32 cellular contexts compared by ENCODE assay signal in the genomic region with DNA sequence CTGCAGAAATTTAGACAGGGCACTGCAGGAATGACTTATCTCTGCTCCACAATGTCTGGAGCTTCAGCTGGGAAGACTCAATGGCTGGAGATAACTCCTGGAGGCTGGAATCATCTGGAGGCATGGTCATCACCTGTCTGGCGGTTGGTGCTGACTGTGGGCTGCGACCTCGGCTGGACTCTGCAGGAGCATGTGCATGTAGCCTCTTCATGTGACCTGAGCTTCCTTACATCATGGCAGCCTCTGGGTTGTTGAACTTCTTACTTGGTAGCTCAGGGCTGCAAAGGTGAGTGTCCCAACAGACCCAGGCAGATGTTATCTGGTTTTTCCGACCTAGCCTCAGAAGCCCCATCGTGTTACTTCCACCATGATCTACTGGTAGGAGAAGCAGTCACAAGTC.
"Had no signal": no experiment of that assay in that cellular context is flagged by ENCODE, and none has a peak within 500 bp of the region (broad histone marks: within the 10 kb centered on the region; RNA-seq: fewer than 3 reads in every experiment).

No MANE protein-coding gene starts in this region.

- H3K36me3 Mint-ChIP-seq: activated naive CD8-positive, alpha-beta T cell treated with anti-CD3 and anti-CD28 coated beads for 36 hours; WTC11 had no signal

- ATAC-seq: activated naive CD8-positive, alpha-beta T cell treated with anti-CD3 and anti-CD28 coated beads, Interleukin-2, amount 50 U/mL, for 24 hours; activated T-cell treated with anti-CD3 and anti-CD28 coated beads, Interleukin-2, amount 50 U/mL, for 72 hours; activated T-helper 17 cell treated with anti-CD3 and anti-CD28 coated beads, Interleukin-2, amount 50 U/mL, for 72 hours; body of pancreas; esophagus mucosa; heart left ventricle; WTC11 had no signal

- H3K36me3 ChIP-seq: adrenal gland, heart left ventricle had no signal

- H3K4me1 ChIP-seq: adrenal gland, body of pancreas, heart left ventricle had no signal

- H3K27me3 Mint-ChIP-seq: activated CD4-positive, alpha-beta T cell treated with anti-CD3 and anti-CD28 coated beads, Interleukin-2, amount 10 ng/mL, durations not matched to agents 7 days and 5 days had no signal

- H3K4me1 Mint-ChIP-seq: WTC11 had no signal

- H3K9me3 Mint-ChIP-seq: activated CD4-positive, alpha-beta memory T cell treated with anti-CD3 and anti-CD28 coated beads, Interleukin-2, amount 10 ng/mL, durations not matched to agents 7 days and 5 days; activated CD4-positive, alpha-beta T cell treated with anti-CD3 and anti-CD28 coated beads, Interleukin-2, amount 10 ng/mL, durations not matched to agents 7 days and 5 days; activated naive CD8-positive, alpha-beta T cell treated with anti-CD3 and anti-CD28 coated beads for 36 hours; activated naive CD8-positive, alpha-beta T cell treated with anti-CD3 and anti-CD28 coated beads, Interleukin-2, amount 50 U/mL, for 24 hours; activated T-cell treated with anti-CD3 and anti-CD28 coated beads, Interleukin-2, amount 50 U/mL, for 72 hours; activated T-helper 17 cell treated with anti-CD3 and anti-CD28 coated beads, Interleukin-2, amount 50 U/mL, for 72 hours; central memory CD8-positive, alpha-beta T cell; dendritic cell treated with granulocyte-macrophage colony-stimulating factor and Interleukin-4, amounts not matched to agents 40 ng/mL and 50 ng/mL, for 4 days; endodermal cell; WTC11 had no signal

- H3K27ac Mint-ChIP-seq: activated CD4-positive, alpha-beta memory T cell treated with anti-CD3 and anti-CD28 coated beads, Interleukin-2, amount 10 ng/mL, durations not matched to agents 7 days and 5 days; activated CD4-positive, alpha-beta T cell treated with anti-CD3 and anti-CD28 coated beads, Interleukin-2, amount 10 ng/mL, durations not matched to agents 7 days and 5 days; activated naive CD8-positive, alpha-beta T cell treated with anti-CD3 and anti-CD28 coated beads for 36 hours; activated naive CD8-positive, alpha-beta T cell treated with anti-CD3 and anti-CD28 coated beads, Interleukin-2, amount 50 U/mL, for 24 hours; activated T-cell treated with anti-CD3 and anti-CD28 coated beads, Interleukin-2, amount 50 U/mL, for 24 hours; activated T-cell treated with anti-CD3 and anti-CD28 coated beads, Interleukin-2, amount 50 U/mL, for 72 hours; activated T-helper 17 cell treated with anti-CD3 and anti-CD28 coated beads, Interleukin-2, amount 50 U/mL, for 72 hours; dendritic cell treated with granulocyte-macrophage colony-stimulating factor and Interleukin-4, amounts not matched to agents 40 ng/mL and 50 ng/mL, for 4 days; endodermal cell; WTC11 had no signal

- H3K4me3 Mint-ChIP-seq: activated CD4-positive, alpha-beta memory T cell treated with anti-CD3 and anti-CD28 coated beads, Interleukin-2, amount 10 ng/mL, durations not matched to agents 7 days and 5 days; activated CD4-positive, alpha-beta T cell treated with anti-CD3 and anti-CD28 coated beads, Interleukin-2, amount 10 ng/mL, durations not matched to agents 7 days and 5 days; activated naive CD8-positive, alpha-beta T cell treated with anti-CD3 and anti-CD28 coated beads for 36 hours; activated naive CD8-positive, alpha-beta T cell treated with anti-CD3 and anti-CD28 coated beads, Interleukin-2, amount 50 U/mL, for 24 hours; activated T-cell treated with anti-CD3 and anti-CD28 coated beads, Interleukin-2, amount 50 U/mL, for 24 hours; activated T-cell treated with anti-CD3 and anti-CD28 coated beads, Interleukin-2, amount 50 U/mL, for 72 hours; activated T-helper 17 cell treated with anti-CD3 and anti-CD28 coated beads, Interleukin-2, amount 50 U/mL, for 72 hours; central memory CD8-positive, alpha-beta T cell; dendritic cell treated with granulocyte-macrophage colony-stimulating factor and Interleukin-4, amounts not matched to agents 40 ng/mL and 50 ng/mL, for 4 days; endodermal cell; WTC11 had no signal

- H3K9me3 ChIP-seq: adrenal gland, body of pancreas had no signal

- DNase-seq: activated CD4-positive, alpha-beta memory T cell treated with anti-CD3 and anti-CD28 coated beads, Interleukin-2, amount 10 ng/mL, durations not matched to agents 7 days and 5 days; activated CD4-positive, alpha-beta T cell treated with anti-CD3 and anti-CD28 coated beads for 1 hour; activated CD4-positive, alpha-beta T cell treated with anti-CD3 and anti-CD28 coated beads for 4 hours; activated CD4-positive, alpha-beta T cell treated with anti-CD3 and anti-CD28 coated beads, Interleukin-2, amount 10 ng/mL, durations not matched to agents 7 days and 5 days; activated CD4-positive, alpha-beta T cell treated with anti-CD3 and anti-CD28 coated beads, Interleukin-2, amount 50 U/mL, for 4 hours; activated CD8-positive, alpha-beta memory T cell treated with anti-CD3 and anti-CD28 coated beads, Interleukin-2, amount 50 U/mL, for 48 hours; activated effector memory CD4-positive, alpha-beta T cell treated with Interleukin-2 at 50 U/mL for 16 hours; activated gamma-delta T cell treated with Interleukin-2 at 50 U/mL for 16 hours; activated naive CD4-positive, alpha-beta T cell treated with anti-CD3 and anti-CD28 coated beads, Interleukin-2, amount 50 U/mL, for 16 hours; activated naive CD4-positive, alpha-beta T cell treated with Interleukin-2 at 50 U/mL for 16 hours; activated naive CD8-positive, alpha-beta T cell treated with anti-CD3 and anti-CD28 coated beads for 36 hours; activated naive CD8-positive, alpha-beta T cell treated with anti-CD3 and anti-CD28 coated beads, Interleukin-2, amount 50 U/mL, for 24 hours; activated T-cell treated with anti-CD3 and anti-CD28 coated beads for 4 hours; activated T-cell treated with anti-CD3 and anti-CD28 coated beads, Interleukin-2, amount 50 U/mL, for 24 hours; activated T-cell treated with anti-CD3 and anti-CD28 coated beads, Interleukin-2, amount 50 U/mL, for 72 hours; adrenal gland; amygdala; aorta; body of pancreas; dorsolateral prefrontal cortex; effector memory CD4-positive, alpha-beta T cell; endodermal cell; foreskin fibroblast; heart left ventricle; T-helper 2 cell had no signal

- H3K4me3 ChIP-seq: adrenal gland, body of pancreas, coronary artery, dorsolateral prefrontal cortex, heart left ventricle had no signal

- H3K27ac ChIP-seq: adrenal gland, body of pancreas, coronary artery, dorsolateral prefrontal cortex, heart left ventricle, VCaP had no signal

- H3K27me3 ChIP-seq: adrenal gland, body of pancreas had no signal
